19 cellular contexts compared by ENCODE assay signal in the genomic region with DNA sequence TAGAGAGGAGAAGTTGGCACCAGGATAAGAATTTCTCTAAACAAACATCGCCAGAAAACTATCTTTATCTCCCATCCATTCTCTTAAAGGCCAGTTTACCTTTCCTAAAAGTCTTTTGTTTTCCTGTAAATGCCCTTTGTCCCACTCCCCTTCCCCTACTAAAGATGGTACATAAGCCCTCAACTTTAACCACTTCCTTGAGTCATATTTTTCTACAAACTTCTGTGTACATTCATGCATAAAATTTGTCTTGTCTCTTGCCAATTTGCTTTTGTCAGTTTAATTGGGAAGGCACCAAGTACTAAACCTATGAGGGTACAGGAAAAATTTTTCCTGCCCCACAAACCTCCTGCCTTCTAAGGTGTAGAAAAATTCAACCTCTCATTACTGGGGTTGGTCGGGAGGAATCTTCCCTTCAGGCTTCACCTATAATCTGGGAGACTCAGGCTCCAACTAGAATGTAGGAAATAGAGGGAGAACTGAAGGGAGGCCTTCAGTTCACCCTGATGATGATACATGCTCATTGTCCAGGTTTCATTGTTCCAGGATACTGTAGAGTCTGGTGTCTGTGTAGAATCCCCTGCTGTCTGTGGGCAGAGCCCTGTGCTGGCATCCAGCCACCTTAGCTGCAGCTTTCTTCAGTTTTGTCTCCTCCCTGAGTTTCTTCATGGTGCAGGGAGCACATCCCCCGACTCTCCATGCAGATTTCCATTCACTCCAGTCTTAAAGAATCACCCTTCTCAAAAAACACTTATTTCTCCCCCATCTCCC. TPM values are rescaled to one million over a fixed set of nuclear protein-coding genes. Genes with fewer than 3 reads are reported as not detected.
DNase-seq lines count a peak whose midpoint lies in the region; ATAC-seq and TF ChIP-seq lines count a peak whose summit lies in the region.
"Had no signal": no experiment of that assay in that cellular context is flagged by ENCODE, and none has a peak within 500 bp of the region (broad histone marks: within the 10 kb centered on the region; RNA-seq: fewer than 3 reads in every experiment).

No MANE protein-coding gene starts in this region.

- H3K9me3 Mint-ChIP-seq in dendritic cell treated with granulocyte-macrophage colony-stimulating factor and Interleukin-4, amounts not matched to agents 40 ng/mL and 50 ng/mL, for 4 days: no peaks in the 10 kb centered on the region
- no peaks in the 10 kb centered on the region for H3K9me3 Mint-ChIP-seq in neural progenitor cell

- no peak overlapping the region for H3K4me2 ChIP-seq in neural progenitor cell

- H2AFZ ChIP-seq in neural progenitor cell (replicated peaks): peak overlapping the region; percentile 55

- H3K27me3 ChIP-seq in neural progenitor cell (no peaks in the 10 kb centered on the region), HAP-1 (ENCODE audit: low read depth) (no peaks in the 10 kb centered on the region), gastroesophageal sphincter (no peaks in the 10 kb centered on the region)

- intact Hi-C loops in dendritic cell treated with granulocyte-macrophage colony-stimulating factor and Interleukin-4, amounts not matched to agents 40 ng/mL and 50 ng/mL, for 4 days (cut with micrococcal nuclease): no loop called here

- no peaks in the 10 kb centered on the region for H3K79me2 ChIP-seq in neural progenitor cell (ENCODE audit: low read depth)

- TF ChIP-seq EP300 in gastroesophageal sphincter (IDR thresholded peaks at IDR 0.05): no peak

- H3K27ac Mint-ChIP-seq in dendritic cell treated with granulocyte-macrophage colony-stimulating factor and Interleukin-4, amounts not matched to agents 40 ng/mL and 50 ng/mL, for 4 days: peak overlapping the region; percentile 91
- H3K27ac Mint-ChIP-seq in neural progenitor cell: no peak overlapping the region

- TF ChIP-seq CTCF in neural progenitor cell (IDR thresholded peaks at IDR 0.05) (no peak), gastroesophageal sphincter (IDR thresholded peaks at IDR 0.05) (no peak)

- H3K27ac ChIP-seq in neural progenitor cell (no peak overlapping the region), gastroesophageal sphincter (no peak overlapping the region)

- no peaks in the 10 kb centered on the region for H3F3A ChIP-seq in neural progenitor cell (ENCODE audit: low read depth)

- H3K36me3 ChIP-seq in neural progenitor cell (no peaks in the 10 kb centered on the region), HAP-1 (replicated peaks) (no peaks in the 10 kb centered on the region), gastroesophageal sphincter (no peaks in the 10 kb centered on the region)

- H3K27me3 Mint-ChIP-seq in dendritic cell treated with granulocyte-macrophage colony-stimulating factor and Interleukin-4, amounts not matched to agents 40 ng/mL and 50 ng/mL, for 4 days: no peaks in the 10 kb centered on the region
- no peaks in the 10 kb centered on the region for H3K27me3 Mint-ChIP-seq in neural progenitor cell (ENCODE audit: insufficient read depth, low read depth)

- no peaks in the 10 kb centered on the region for H4K20me1 ChIP-seq in neural progenitor cell (ENCODE audit: low read depth)

- TF ChIP-seq POLR2A in gastroesophageal sphincter (IDR thresholded peaks at IDR 0.05): no peak

- H3K4me3 Mint-ChIP-seq in dendritic cell treated with granulocyte-macrophage colony-stimulating factor and Interleukin-4, amounts not matched to agents 40 ng/mL and 50 ng/mL, for 4 days: no peak overlapping the region
- H3K4me3 Mint-ChIP-seq in neural progenitor cell: no peak overlapping the region

- H3K4me1 Mint-ChIP-seq in dendritic cell treated with granulocyte-macrophage colony-stimulating factor and Interleukin-4, amounts not matched to agents 40 ng/mL and 50 ng/mL, for 4 days (ENCODE audit: low read depth): peaks cover 48% of the 10 kb centered on the region
- peaks cover 2% of the 10 kb centered on the region for H3K4me1 Mint-ChIP-seq in neural progenitor cell

- peak; percentile 21 for DNase-seq in EH (ENCODE audit: low read depth)
- DNase-seq in NCI-H2029 treated with DMSO at 0.1 percent for 48 hours (lab: John Stamatoyannopoulos, UW): peak; percentile 42
- DNase-seq in neural progenitor cell (ENCODE audit: low spot score): no peak
- DNase-seq in HAP-1 (ENCODE audit: low spot score in 2 of 2): no peak
- no peak for DNase-seq in NCI-H187 (lab: John Stamatoyannopoulos, UW)
- DNase-seq: activated CD4-positive, alpha-beta T cell treated with anti-CD3 and anti-CD28 coated beads, Interleukin-2, amount 50 U/mL, for 4 hours; activated T-cell treated with anti-CD3 and anti-CD28 coated beads, Interleukin-2, amount 50 U/mL, for 48 hours; central memory CD4-positive, alpha-beta T cell; DND-41; mucosa of descending colon; NCI-H1436 treated with DMSO at 0.1 percent for 48 hours; NCI-H526 treated with DMSO at 0.1 percent for 48 hours; posterior cingulate gyrus; stimulated activated naive CD8-positive, alpha-beta T cell treated with anti-CD3 and anti-CD28 coated beads, Interleukin-15, Interleukin-2, amounts not matched to agents 100 U/mL and 50 U/mL, for 24 hours; T1000 had no signal

- in situ Hi-C loops in HAP-1 (cut with MboI; ENCODE audit: low sequenced_read_pairs): no loop called here

- no peaks in the 10 kb centered on the region for H3K9me3 ChIP-seq in neural progenitor cell (ENCODE audit: low read depth)
- H3K9me3 ChIP-seq in HAP-1: no peaks in the 10 kb centered on the region; the same call in 1 of the 2 replicates
- H3K9me3 ChIP-seq in gastroesophageal sphincter: no peaks in the 10 kb centered on the region
- H3K9me3 ChIP-seq: mucosa of descending colon had no signal

- H3K36me3 Mint-ChIP-seq in dendritic cell treated with granulocyte-macrophage colony-stimulating factor and Interleukin-4, amounts not matched to agents 40 ng/mL and 50 ng/mL, for 4 days (ENCODE audit: low read depth): no peaks in the 10 kb centered on the region
- H3K36me3 Mint-ChIP-seq in neural progenitor cell: no peaks in the 10 kb centered on the region

- H3K4me3 ChIP-seq in neural progenitor cell (no peak overlapping the region), HAP-1 (no peak overlapping the region), gastroesophageal sphincter (no peak overlapping the region)
- H3K4me3 ChIP-seq: mucosa of descending colon had no signal

- ATAC-seq in HG02981 (IDR thresholded peaks at IDR 0.05; ENCODE audit: unreplicated experiment): no peak
- no peak for ATAC-seq in gastroesophageal sphincter
- ATAC-seq: mucosa of descending colon; stimulated activated naive CD8-positive, alpha-beta T cell treated with anti-CD3 and anti-CD28 coated beads, Interleukin-15, Interleukin-2, amounts not matched to agents 100 U/mL and 50 U/mL, for 24 hours had no signal

- no peak overlapping the region for H3K9ac ChIP-seq in neural progenitor cell

- H3K4me1 ChIP-seq in neural progenitor cell: peaks cover 14% of the 10 kb centered on the region
- H3K4me1 ChIP-seq in HAP-1: no peaks in the 10 kb centered on the region
- no peaks in the 10 kb centered on the region for H3K4me1 ChIP-seq in gastroesophageal sphincter

- WGBS in gastroesophageal sphincter (ENCODE audit: low coverage in 1 of 2), 2 donors: 77 to 83% methylated on average over 1 to 3 of the region's 3 CpGs

RNA-seq across cellular contexts. Expression of a gene that starts 53.2 kb away (rescaled TPM):
- not detected in 2 replicates for total RNA-seq in neural progenitor cell (ENCODE audit: low replicate concordance)
- not detected for total RNA-seq in gastroesophageal sphincter
- total RNA-seq: LHCN-M2, mucosa of descending colon had no signal

Comparison
In these comparisons a context has a peak if more than half of its experiments do, and no peak if none do; other contexts are left out.
1. DNase-seq: peak in EH (single experiment) and NCI-H2029 treated with DMSO at 0.1 percent for 48 hours (single experiment); none in neural progenitor cell (single experiment), HAP-1 (0 of 2) and NCI-H187 (0 of 2).